In the genomic region with DNA sequence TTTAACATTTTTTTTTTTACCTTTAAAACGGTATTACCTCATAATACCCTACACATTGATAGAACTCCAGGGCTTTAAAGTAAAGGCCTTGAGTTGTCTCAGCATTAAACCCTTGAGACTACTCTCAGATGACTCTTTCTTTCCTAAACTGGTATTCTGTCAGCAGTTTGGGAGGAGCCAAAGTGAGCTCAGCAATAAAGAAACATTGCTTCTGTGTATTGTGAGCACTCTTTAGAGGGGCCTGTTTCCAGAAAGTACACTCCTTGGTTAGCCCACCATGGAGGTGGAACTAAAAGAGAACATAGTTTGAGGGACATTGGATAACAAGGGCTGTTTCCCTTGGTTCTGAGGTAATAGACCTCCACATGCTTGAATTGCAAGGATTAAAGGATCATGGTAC, we compare ENCODE assay signal across 1 cellular context.
TF ChIP-seq lines count a peak whose summit lies in the region.

No MANE protein-coding gene starts in this region.

TF ChIP-seq in GM23338, 12 proteins besides CTCF, POLR2A, EP300 and RAD21 (continued from another document):
- TF ChIP-seq, protein P1, sequence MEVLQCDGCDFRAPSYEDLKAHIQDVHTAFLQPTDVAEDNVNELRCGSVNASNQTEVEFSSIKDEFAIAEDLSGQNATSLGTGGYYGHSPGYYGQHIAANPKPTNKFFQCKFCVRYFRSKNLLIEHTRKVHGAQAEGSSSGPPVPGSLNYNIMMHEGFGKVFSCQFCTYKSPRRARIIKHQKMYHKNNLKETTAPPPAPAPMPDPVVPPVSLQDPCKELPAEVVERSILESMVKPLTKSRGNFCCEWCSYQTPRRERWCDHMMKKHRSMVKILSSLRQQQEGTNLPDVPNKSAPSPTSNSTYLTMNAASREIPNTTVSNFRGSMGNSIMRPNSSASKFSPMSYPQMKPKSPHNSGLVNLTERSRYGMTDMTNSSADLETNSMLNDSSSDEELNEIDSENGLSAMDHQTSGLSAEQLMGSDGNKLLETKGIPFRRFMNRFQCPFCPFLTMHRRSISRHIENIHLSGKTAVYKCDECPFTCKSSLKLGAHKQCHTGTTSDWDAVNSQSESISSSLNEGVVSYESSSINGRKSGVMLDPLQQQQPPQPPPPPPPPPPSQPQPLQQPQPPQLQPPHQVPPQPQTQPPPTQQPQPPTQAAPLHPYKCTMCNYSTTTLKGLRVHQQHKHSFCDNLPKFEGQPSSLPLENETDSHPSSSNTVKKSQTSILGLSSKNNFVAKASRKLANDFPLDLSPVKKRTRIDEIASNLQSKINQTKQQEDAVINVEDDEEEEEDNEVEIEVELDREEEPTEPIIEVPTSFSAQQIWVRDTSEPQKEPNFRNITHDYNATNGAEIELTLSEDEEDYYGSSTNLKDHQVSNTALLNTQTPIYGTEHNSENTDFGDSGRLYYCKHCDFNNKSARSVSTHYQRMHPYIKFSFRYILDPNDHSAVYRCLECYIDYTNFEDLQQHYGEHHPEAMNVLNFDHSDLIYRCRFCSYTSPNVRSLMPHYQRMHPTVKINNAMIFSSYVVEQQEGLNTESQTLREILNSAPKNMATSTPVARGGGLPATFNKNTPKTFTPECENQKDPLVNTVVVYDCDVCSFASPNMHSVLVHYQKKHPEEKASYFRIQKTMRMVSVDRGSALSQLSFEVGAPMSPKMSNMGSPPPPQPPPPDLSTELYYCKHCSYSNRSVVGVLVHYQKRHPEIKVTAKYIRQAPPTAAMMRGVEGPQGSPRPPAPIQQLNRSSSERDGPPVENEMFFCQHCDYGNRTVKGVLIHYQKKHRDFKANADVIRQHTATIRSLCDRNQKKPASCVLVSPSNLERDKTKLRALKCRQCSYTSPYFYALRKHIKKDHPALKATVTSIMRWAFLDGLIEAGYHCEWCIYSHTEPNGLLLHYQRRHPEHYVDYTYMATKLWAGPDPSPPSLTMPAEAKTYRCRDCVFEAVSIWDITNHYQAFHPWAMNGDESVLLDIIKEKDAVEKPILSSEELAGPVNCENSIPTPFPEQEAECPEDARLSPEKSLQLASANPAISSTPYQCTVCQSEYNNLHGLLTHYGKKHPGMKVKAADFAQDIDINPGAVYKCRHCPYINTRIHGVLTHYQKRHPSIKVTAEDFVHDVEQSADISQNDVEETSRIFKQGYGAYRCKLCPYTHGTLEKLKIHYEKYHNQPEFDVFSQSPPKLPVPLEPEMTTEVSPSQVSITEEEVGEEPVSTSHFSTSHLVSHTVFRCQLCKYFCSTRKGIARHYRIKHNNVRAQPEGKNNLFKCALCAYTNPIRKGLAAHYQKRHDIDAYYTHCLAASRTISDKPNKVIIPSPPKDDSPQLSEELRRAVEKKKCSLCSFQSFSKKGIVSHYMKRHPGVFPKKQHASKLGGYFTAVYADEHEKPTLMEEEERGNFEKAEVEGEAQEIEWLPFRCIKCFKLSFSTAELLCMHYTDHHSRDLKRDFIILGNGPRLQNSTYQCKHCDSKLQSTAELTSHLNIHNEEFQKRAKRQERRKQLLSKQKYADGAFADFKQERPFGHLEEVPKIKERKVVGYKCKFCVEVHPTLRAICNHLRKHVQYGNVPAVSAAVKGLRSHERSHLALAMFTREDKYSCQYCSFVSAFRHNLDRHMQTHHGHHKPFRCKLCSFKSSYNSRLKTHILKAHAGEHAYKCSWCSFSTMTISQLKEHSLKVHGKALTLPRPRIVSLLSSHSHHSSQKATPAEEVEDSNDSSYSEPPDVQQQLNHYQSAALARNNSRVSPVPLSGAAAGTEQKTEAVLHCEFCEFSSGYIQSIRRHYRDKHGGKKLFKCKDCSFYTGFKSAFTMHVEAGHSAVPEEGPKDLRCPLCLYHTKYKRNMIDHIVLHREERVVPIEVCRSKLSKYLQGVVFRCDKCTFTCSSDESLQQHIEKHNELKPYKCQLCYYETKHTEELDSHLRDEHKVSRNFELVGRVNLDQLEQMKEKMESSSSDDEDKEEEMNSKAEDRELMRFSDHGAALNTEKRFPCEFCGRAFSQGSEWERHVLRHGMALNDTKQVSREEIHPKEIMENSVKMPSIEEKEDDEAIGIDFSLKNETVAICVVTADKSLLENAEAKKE (CRISPR knock-in tag; IDR thresholded peaks at IDR 0.05) = no peak
- TF ChIP-seq EZH2phosphoT487 (IDR thresholded peaks at IDR 0.05; ENCODE audit: unreplicated experiment) = no peak
- no peak for TF ChIP-seq ZNF114 (CRISPR knock-in tag; IDR thresholded peaks at IDR 0.05)
- TF ChIP-seq CREB1 (CRISPR knock-in tag; IDR thresholded peaks at IDR 0.05; ENCODE audit: low read depth) = no peak
- no peak for TF ChIP-seq JUNB (IDR thresholded peaks at IDR 0.05; ENCODE audit: unreplicated experiment)
- TF ChIP-seq, protein P2, sequence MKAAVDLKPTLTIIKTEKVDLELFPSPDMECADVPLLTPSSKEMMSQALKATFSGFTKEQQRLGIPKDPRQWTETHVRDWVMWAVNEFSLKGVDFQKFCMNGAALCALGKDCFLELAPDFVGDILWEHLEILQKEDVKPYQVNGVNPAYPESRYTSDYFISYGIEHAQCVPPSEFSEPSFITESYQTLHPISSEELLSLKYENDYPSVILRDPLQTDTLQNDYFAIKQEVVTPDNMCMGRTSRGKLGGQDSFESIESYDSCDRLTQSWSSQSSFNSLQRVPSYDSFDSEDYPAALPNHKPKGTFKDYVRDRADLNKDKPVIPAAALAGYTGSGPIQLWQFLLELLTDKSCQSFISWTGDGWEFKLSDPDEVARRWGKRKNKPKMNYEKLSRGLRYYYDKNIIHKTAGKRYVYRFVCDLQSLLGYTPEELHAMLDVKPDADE (IDR thresholded peaks at IDR 0.05) = no peak
- no peak for TF ChIP-seq STAT1 (IDR thresholded peaks at IDR 0.05; ENCODE audit: unreplicated experiment)
